ENCODE assay signal across 28 cellular contexts in the genomic region with DNA sequence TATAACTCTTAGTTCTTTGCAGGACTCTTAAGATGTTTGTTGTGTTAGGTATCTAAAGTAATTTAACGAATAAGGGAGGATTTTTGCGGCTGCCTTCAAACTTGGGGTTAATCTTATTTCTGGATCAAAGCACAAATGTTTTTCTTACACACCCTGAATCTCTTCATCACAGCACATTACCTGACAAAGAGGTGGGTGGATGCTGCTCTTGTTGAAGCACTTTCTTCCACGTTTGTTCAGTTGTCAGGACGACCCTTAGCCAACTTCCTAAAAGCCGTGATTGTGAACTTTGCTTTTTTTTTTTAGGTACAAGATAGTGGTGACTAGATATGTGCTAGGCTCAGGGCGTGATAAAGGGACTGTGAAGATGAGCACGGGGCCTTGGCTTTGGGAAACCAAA.
"Had no signal": no experiment of that assay in that cellular context is flagged by ENCODE, and none has a peak within 500 bp of the region (broad histone marks: within the 10 kb centered on the region; RNA-seq: fewer than 3 reads in every experiment).

No MANE protein-coding gene starts in this region.

- H3K36me3 ChIP-seq: breast epithelium had no signal

- H3K27me3 Mint-ChIP-seq: activated CD4-positive, alpha-beta memory T cell treated with anti-CD3 and anti-CD28 coated beads for 36 hours; activated CD4-positive, alpha-beta T cell treated with anti-CD3 and anti-CD28 coated beads for 36 hours; activated CD4-positive, alpha-beta T cell treated with anti-CD3 and anti-CD28 coated beads, Interleukin-2, amount 10 ng/mL, durations not matched to agents 24 days and 14 days; activated naive CD4-positive, alpha-beta T cell treated with anti-CD3 and anti-CD28 coated beads, Interleukin-2, amount 10 ng/mL, durations not matched to agents 7 days and 5 days; activated naive CD8-positive, alpha-beta T cell treated with anti-CD3 and anti-CD28 coated beads, Interleukin-2, amount 10 ng/mL, durations not matched to agents 7 days and 5 days; activated T-cell treated with anti-CD3 and anti-CD28 coated beads, Interleukin-2, amount 50 U/mL, for 24 hours; central memory CD8-positive, alpha-beta T cell; dendritic cell treated with granulocyte-macrophage colony-stimulating factor and Interleukin-4, amounts not matched to agents 40 ng/mL and 50 ng/mL, for 4 days; effector memory CD8-positive, alpha-beta T cell had no signal

- H3K27ac ChIP-seq: ascending aorta, breast epithelium, coronary artery had no signal

- H3K4me3 ChIP-seq: ascending aorta, breast epithelium, coronary artery, heart left ventricle had no signal

- H3K9me3 ChIP-seq: ascending aorta, breast epithelium, heart left ventricle had no signal

- H3K4me1 ChIP-seq: ascending aorta, breast epithelium had no signal

- FAIRE-seq: endometrium, frontal cortex had no signal

- H3K27me3 ChIP-seq: ascending aorta, breast epithelium, heart left ventricle had no signal

- H3K27ac Mint-ChIP-seq: activated CD4-positive, alpha-beta memory T cell treated with anti-CD3 and anti-CD28 coated beads for 36 hours; activated CD4-positive, alpha-beta T cell treated with anti-CD3 and anti-CD28 coated beads for 36 hours; activated CD4-positive, alpha-beta T cell treated with anti-CD3 and anti-CD28 coated beads, Interleukin-2, amount 10 ng/mL, durations not matched to agents 24 days and 14 days; activated naive CD4-positive, alpha-beta T cell treated with anti-CD3 and anti-CD28 coated beads, Interleukin-2, amount 10 ng/mL, durations not matched to agents 7 days and 5 days; activated naive CD4-positive, alpha-beta T cell treated with anti-CD3 and anti-CD28 coated beads, Interleukin-2, amount 50 U/mL, for 72 hours; activated naive CD8-positive, alpha-beta T cell treated with anti-CD3 and anti-CD28 coated beads, Interleukin-2, amount 10 ng/mL, durations not matched to agents 7 days and 5 days; activated T-cell treated with anti-CD3 and anti-CD28 coated beads, Interleukin-2, amount 50 U/mL, for 24 hours; activated T-cell treated with anti-CD3 and anti-CD28 coated beads, Interleukin-2, amount 50 U/mL, for 72 hours; dendritic cell treated with granulocyte-macrophage colony-stimulating factor and Interleukin-4, amounts not matched to agents 40 ng/mL and 50 ng/mL, for 4 days; effector memory CD8-positive, alpha-beta T cell had no signal

- H3K9me3 Mint-ChIP-seq: activated CD4-positive, alpha-beta memory T cell treated with anti-CD3 and anti-CD28 coated beads for 36 hours; activated naive CD4-positive, alpha-beta T cell treated with anti-CD3 and anti-CD28 coated beads, Interleukin-2, amount 10 ng/mL, durations not matched to agents 7 days and 5 days; activated naive CD4-positive, alpha-beta T cell treated with anti-CD3 and anti-CD28 coated beads, Interleukin-2, amount 50 U/mL, for 72 hours; activated naive CD8-positive, alpha-beta T cell treated with anti-CD3 and anti-CD28 coated beads, Interleukin-2, amount 10 ng/mL, durations not matched to agents 7 days and 5 days; activated T-cell treated with anti-CD3 and anti-CD28 coated beads, Interleukin-2, amount 50 U/mL, for 24 hours; activated T-cell treated with anti-CD3 and anti-CD28 coated beads, Interleukin-2, amount 50 U/mL, for 72 hours; central memory CD8-positive, alpha-beta T cell; dendritic cell treated with granulocyte-macrophage colony-stimulating factor and Interleukin-4, amounts not matched to agents 40 ng/mL and 50 ng/mL, for 4 days; effector memory CD8-positive, alpha-beta T cell had no signal

- H3K4me1 Mint-ChIP-seq: activated CD4-positive, alpha-beta T cell treated with anti-CD3 and anti-CD28 coated beads for 36 hours; activated CD4-positive, alpha-beta T cell treated with anti-CD3 and anti-CD28 coated beads, Interleukin-2, amount 10 ng/mL, durations not matched to agents 24 days and 14 days; activated naive CD4-positive, alpha-beta T cell treated with anti-CD3 and anti-CD28 coated beads, Interleukin-2, amount 10 ng/mL, durations not matched to agents 7 days and 5 days; activated naive CD8-positive, alpha-beta T cell treated with anti-CD3 and anti-CD28 coated beads, Interleukin-2, amount 10 ng/mL, durations not matched to agents 7 days and 5 days; central memory CD8-positive, alpha-beta T cell had no signal

- DNase-seq: activated CD4-positive, alpha-beta memory T cell treated with anti-CD3 and anti-CD28 coated beads for 36 hours; activated CD4-positive, alpha-beta T cell treated with anti-CD3 and anti-CD28 coated beads for 36 hours; activated CD4-positive, alpha-beta T cell treated with anti-CD3 and anti-CD28 coated beads, Interleukin-2, amount 10 ng/mL, durations not matched to agents 24 days and 14 days; activated CD4-positive, CD25-positive, alpha-beta regulatory T cell; activated CD4-positive, CD25-positive, alpha-beta regulatory T cell treated with anti-CD3 and anti-CD28 coated beads, Interleukin-2, amount 50 U/mL, for 72 hours; activated CD8-positive, alpha-beta memory T cell treated with anti-CD3 and anti-CD28 coated beads, Interleukin-2, amount 50 U/mL, for 48 hours; activated gamma-delta T cell; activated naive CD4-positive, alpha-beta T cell; activated naive CD4-positive, alpha-beta T cell treated with anti-CD3 and anti-CD28 coated beads, Interleukin-2, amount 10 ng/mL, durations not matched to agents 7 days and 5 days; activated naive CD8-positive, alpha-beta T cell treated with anti-CD3 and anti-CD28 coated beads, Interleukin-2, amount 10 ng/mL, durations not matched to agents 7 days and 5 days; activated T-cell treated with anti-CD3 and anti-CD28 coated beads for 4 hours; activated T-cell treated with anti-CD3 and anti-CD28 coated beads, Interleukin-2, amount 50 U/mL, for 24 hours; activated T-cell treated with anti-CD3 and anti-CD28 coated beads, Interleukin-2, amount 50 U/mL, for 72 hours; effector CD4-positive, alpha-beta T cell; effector memory CD8-positive, alpha-beta T cell; glutamatergic neuron; heart left ventricle; T-helper 2 cell had no signal

- H3K4me3 Mint-ChIP-seq: activated CD4-positive, alpha-beta memory T cell treated with anti-CD3 and anti-CD28 coated beads for 36 hours; activated CD4-positive, alpha-beta T cell treated with anti-CD3 and anti-CD28 coated beads for 36 hours; activated CD4-positive, alpha-beta T cell treated with anti-CD3 and anti-CD28 coated beads, Interleukin-2, amount 10 ng/mL, durations not matched to agents 24 days and 14 days; activated naive CD4-positive, alpha-beta T cell treated with anti-CD3 and anti-CD28 coated beads, Interleukin-2, amount 10 ng/mL, durations not matched to agents 7 days and 5 days; activated naive CD8-positive, alpha-beta T cell treated with anti-CD3 and anti-CD28 coated beads, Interleukin-2, amount 10 ng/mL, durations not matched to agents 7 days and 5 days; activated T-cell treated with anti-CD3 and anti-CD28 coated beads, Interleukin-2, amount 50 U/mL, for 24 hours; activated T-cell treated with anti-CD3 and anti-CD28 coated beads, Interleukin-2, amount 50 U/mL, for 72 hours; brain; central memory CD8-positive, alpha-beta T cell; dendritic cell treated with granulocyte-macrophage colony-stimulating factor and Interleukin-4, amounts not matched to agents 40 ng/mL and 50 ng/mL, for 4 days; effector memory CD8-positive, alpha-beta T cell had no signal

- ATAC-seq: activated CD4-positive, alpha-beta T cell treated with anti-CD3 and anti-CD28 coated beads for 36 hours; activated naive CD4-positive, alpha-beta T cell treated with anti-CD3 and anti-CD28 coated beads, Interleukin-2, amount 50 U/mL, for 72 hours; activated T-cell treated with anti-CD3 and anti-CD28 coated beads, Interleukin-2, amount 50 U/mL, for 72 hours; effector memory CD8-positive, alpha-beta T cell; esophagus mucosa had no signal
